15 cellular contexts compared by ENCODE assay signal in genomic region chr21:29748391-29749167, GRCh38.
"Had no signal": no experiment of that assay in that cellular context is flagged by ENCODE, and none has a peak within 500 bp of the region (broad histone marks: within the 10 kb centered on the region; RNA-seq: fewer than 3 reads in every experiment).

No MANE protein-coding gene starts in this region.

- H3K27ac ChIP-seq: cardiac muscle cell, coronary artery, thoracic aorta had no signal

- H3K4me3 Mint-ChIP-seq: activated B cell treated with CpG ODN at 0.5 μM for 24 hours; immature natural killer cell; natural killer cell treated with Interleukin-12 subunit alpha and Interleukin-12 subunit beta and Interleukin-15 and Interleukin-18, amount 100 ng/mL, for 72 hours; stimulated activated naive CD8-positive, alpha-beta T cell treated with anti-CD3 and anti-CD28 coated beads, Interleukin-15, Interleukin-2, amounts not matched to agents 100 ng/mL and 50 ng/mL, for 24 hours; T-helper 17 cell had no signal

- H3K27me3 Mint-ChIP-seq: activated B cell treated with CpG ODN at 0.5 μM for 24 hours; natural killer cell treated with Interleukin-12 subunit alpha and Interleukin-12 subunit beta and Interleukin-15 and Interleukin-18, amount 100 ng/mL, for 72 hours had no signal

- H3K27me3 ChIP-seq: cardiac muscle cell had no signal

- H3K4me1 Mint-ChIP-seq: activated B cell treated with CpG ODN at 0.5 μM for 24 hours, immature natural killer cell, T-helper 17 cell had no signal

- H3K36me3 ChIP-seq: cardiac muscle cell, thoracic aorta had no signal

- H3K9me3 ChIP-seq: thoracic aorta had no signal

- DNase-seq: activated B cell treated with CpG ODN at 0.5 μM for 24 hours; activated naive CD4-positive, alpha-beta T cell treated with anti-CD3 and anti-CD28 coated beads, Interleukin-2, amount 50 U/mL, for 16 hours; activated T-cell treated with anti-CD3 and anti-CD28 coated beads, Interleukin-2, amount 50 U/mL, for 1 hour; effector memory CD4-positive, alpha-beta T cell; immature natural killer cell; left colon; mammary epithelial cell; stimulated activated CD4-positive, alpha-beta T cell treated with anti-CD3 and anti-CD28 coated beads, Interleukin-15, amount 100 ng/mL, for 24 hours; stimulated activated CD4-positive, alpha-beta T cell treated with anti-CD3 and anti-CD28 coated beads, Interleukin-4, amount 100 ng/mL, for 24 hours; T-helper 17 cell had no signal

- H3K9me3 Mint-ChIP-seq: activated B cell treated with CpG ODN at 0.5 μM for 24 hours; stimulated activated naive CD8-positive, alpha-beta T cell treated with anti-CD3 and anti-CD28 coated beads, Interleukin-15, Interleukin-2, amounts not matched to agents 100 ng/mL and 50 ng/mL, for 24 hours had no signal

- H3K4me3 ChIP-seq: cardiac muscle cell, coronary artery, thoracic aorta had no signal

- H3K27ac Mint-ChIP-seq: activated B cell treated with CpG ODN at 0.5 μM for 24 hours; immature natural killer cell; natural killer cell treated with Interleukin-12 subunit alpha and Interleukin-12 subunit beta and Interleukin-15 and Interleukin-18, amount 100 ng/mL, for 72 hours; stimulated activated naive CD8-positive, alpha-beta T cell treated with anti-CD3 and anti-CD28 coated beads, Interleukin-15, Interleukin-2, amounts not matched to agents 100 ng/mL and 50 ng/mL, for 24 hours; T-helper 17 cell had no signal

- H3K36me3 Mint-ChIP-seq: immature natural killer cell; natural killer cell treated with Interleukin-12 subunit alpha and Interleukin-12 subunit beta and Interleukin-15 and Interleukin-18, amount 100 ng/mL, for 72 hours had no signal

- ATAC-seq: left colon; natural killer cell treated with Interleukin-12 subunit alpha and Interleukin-12 subunit beta and Interleukin-15 and Interleukin-18, amount 100 ng/mL, for 72 hours; T-helper 17 cell had no signal
